ENCODE assay signal across 16 cellular contexts in the genomic region with DNA sequence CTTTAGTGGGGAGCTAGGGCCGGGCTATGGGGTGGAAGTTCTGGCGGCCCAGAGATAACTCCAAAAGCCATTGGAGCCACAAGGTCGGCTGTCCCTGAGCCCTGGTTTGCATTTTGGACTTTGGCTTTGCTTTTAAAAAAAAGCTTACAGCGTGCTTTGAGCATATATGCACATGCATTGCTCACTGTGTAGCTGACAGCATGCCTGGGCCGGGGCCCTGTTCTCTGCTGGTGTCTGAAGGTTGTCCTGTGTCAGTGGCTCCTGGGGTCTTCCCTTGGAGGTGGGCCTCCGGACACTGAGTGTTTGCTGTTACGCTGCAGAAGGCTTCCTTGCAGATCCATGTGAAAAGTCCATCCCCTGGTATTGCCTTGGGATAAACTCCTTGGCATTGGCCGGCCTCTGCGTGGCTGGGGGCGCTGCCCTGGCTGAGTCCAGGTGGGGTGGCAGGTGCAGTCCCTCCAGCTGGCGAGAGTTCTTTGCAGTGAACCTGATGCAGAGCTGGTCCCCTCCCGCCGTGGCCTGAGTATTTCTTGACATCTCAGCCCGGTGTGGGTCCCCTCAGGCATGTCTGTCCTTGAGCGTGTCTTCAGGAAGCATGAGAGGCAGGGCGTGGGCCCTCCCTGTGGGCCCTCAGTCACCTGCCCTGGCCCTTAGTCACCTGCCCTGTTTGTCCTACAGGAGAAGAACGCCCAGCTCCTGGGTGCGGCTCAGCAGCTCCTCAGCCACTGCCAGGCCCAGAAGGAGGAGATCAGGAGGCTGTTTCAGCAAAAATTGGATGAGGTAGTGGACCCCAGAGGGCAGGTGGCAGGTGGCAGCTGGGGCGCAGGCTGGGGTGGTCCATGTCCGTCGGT. TPM values are rescaled to one million over a fixed set of nuclear protein-coding genes. Genes with fewer than 3 reads are reported as not detected.
DNase-seq lines count a peak whose midpoint lies in the region; ATAC-seq, FAIRE-seq and TF ChIP-seq lines count a peak whose summit lies in the region.
"Had no signal": no experiment of that assay in that cellular context is flagged by ENCODE, and none has a peak within 500 bp of the region (broad histone marks: within the 10 kb centered on the region; RNA-seq: fewer than 3 reads in every experiment).

No MANE protein-coding gene starts in this region.

- H4K8ac ChIP-seq in H9 (replicated peaks; ENCODE audit: insufficient read length, low read depth, low read length): no peak overlapping the region

- no peaks in the 10 kb centered on the region for H3K27me3 ChIP-seq in H9 (ENCODE audit: insufficient read depth, low read length)

- peak overlapping the region; percentile 45 for H3K18ac ChIP-seq in H9 (ENCODE audit: insufficient read length, low read depth, low read length)

- POLR2A ChIA-PET in WTC11 (lab: Charles Lee): no interaction called here

- H3K79me1 ChIP-seq in H9 (ENCODE audit: insufficient read depth, low read depth, low read length, poor library complexity, severe bottlenecking): no peaks in the 10 kb centered on the region

- no peak for DNase-seq in H9
- no peak for DNase-seq in WTC11 (ENCODE audit: low spot score)
- peak; percentile 84 to 90 for DNase-seq in left colon
- DNase-seq in stimulated activated naive B cell treated with anti-CD40 and anti-IgM and Interleukin-4, amounts not matched to agents 10 μg/mL and 1 μg/mL and 100 μg/mL, for 72 hours: no peak
- no peak for DNase-seq in globus pallidus (ENCODE audit: low spot score)
- no peak for DNase-seq in RCC 7860 (ENCODE audit: low spot score)
- no peak for DNase-seq in stimulated activated naive CD4-positive, alpha-beta T cell (lab: John Stamatoyannopoulos, UW)
- DNase-seq: activated effector memory CD4-positive, alpha-beta T cell treated with anti-CD3 and anti-CD28 coated beads, Interleukin-2, amount 50 U/mL, for 16 hours; NCI-H187 treated with DMSO at 0.1 percent for 48 hours; NCI-H524 had no signal

- H3K79me2 ChIP-seq in H9 (ENCODE audit: insufficient read depth, low read length): no peaks in the 10 kb centered on the region

- no peak overlapping the region for H2BK5ac ChIP-seq in H9 (ENCODE audit: insufficient read length, low read length)

- H3K23ac ChIP-seq in H9 (ENCODE audit: insufficient read length, low read depth, low read length): no peak overlapping the region

- H3K4me1 Mint-ChIP-seq in H9 (no peaks in the 10 kb centered on the region), WTC11 (no peaks in the 10 kb centered on the region)
- peaks cover 9 to 33% of the 10 kb centered on the region in 2 donors for H3K4me1 Mint-ChIP-seq in stimulated activated naive B cell treated with anti-CD40 and anti-IgM and Interleukin-4, amounts not matched to agents 10 μg/mL and 1 μg/mL and 100 μg/mL, for 72 hours

- no peaks in the 10 kb centered on the region for H3K4me1 ChIP-seq in H9 (ENCODE audit: insufficient read depth, low read length)

- H2AK5ac ChIP-seq in H9 (ENCODE audit: insufficient read length, low read length): no peak overlapping the region

- no peak for FAIRE-seq in RCC 7860 (lab: Jason Lieb, UNC)
- FAIRE-seq: frontal cortex had no signal

- H2BK12ac ChIP-seq in H9 (ENCODE audit: insufficient read length, low read depth, low read length): no peak overlapping the region

- no peak overlapping the region for H3K27ac ChIP-seq in H9 (ENCODE audit: insufficient read length, low read depth, low read length)

- H3K27ac Mint-ChIP-seq in H9: peak overlapping the region in 1 of 3 experiments; percentile 70; a peak in 3 of 7 replicates
- peak overlapping the region; percentile 57; the same call in 1 of the 2 replicates for H3K27ac Mint-ChIP-seq in WTC11
- peak overlapping the region; percentile 81 for H3K27ac Mint-ChIP-seq in stimulated activated naive B cell treated with anti-CD40 and anti-IgM and Interleukin-4, amounts not matched to agents 10 μg/mL and 1 μg/mL and 100 μg/mL, for 72 hours
- H3K27ac Mint-ChIP-seq: nephron progenitor cell had no signal

- H3T11ph ChIP-seq in H9 (ENCODE audit: low read length): no peak overlapping the region

- no peaks in the 10 kb centered on the region for H4K20me1 ChIP-seq in H9 (ENCODE audit: control insufficient read depth, insufficient read depth, insufficient read length)

- H3K56ac ChIP-seq in H9 (ENCODE audit: insufficient read length, low read depth, low read length): no peak overlapping the region

- H2AFZ ChIP-seq in H9 (ENCODE audit: low read length): no peak overlapping the region

- H3K4ac ChIP-seq in H9 (ENCODE audit: low read depth, low read length): no peak overlapping the region

- H3K36me3 Mint-ChIP-seq in H9 (ENCODE audit: insufficient read depth in 1 of 3, low read depth in 3 of 3): peaks cover 32 to 65% (median 59%) of the 10 kb centered on the region in 3 experiments; a peak in 6 of 7 replicates
- H3K36me3 Mint-ChIP-seq in WTC11: peaks cover 40% of the 10 kb centered on the region
- peaks cover 63 to 67% of the 10 kb centered on the region in 2 donors for H3K36me3 Mint-ChIP-seq in stimulated activated naive B cell treated with anti-CD40 and anti-IgM and Interleukin-4, amounts not matched to agents 10 μg/mL and 1 μg/mL and 100 μg/mL, for 72 hours

- no peaks in the 10 kb centered on the region for H3K23me2 ChIP-seq in H9 (ENCODE audit: insufficient read length, low read depth, low read length, poor library complexity, severe bottlenecking)

- no peak overlapping the region for H3K9ac ChIP-seq in H9 (ENCODE audit: extremely low read depth, insufficient read length, low read length)

- ATAC-seq in WTC11: no peak
- peak; percentile 92 for ATAC-seq in left colon
- no peak for ATAC-seq in stimulated activated naive B cell treated with anti-CD40 and anti-IgM and Interleukin-4, amounts not matched to agents 10 μg/mL and 1 μg/mL and 100 μg/mL, for 72 hours (replicated peaks)
- ATAC-seq: activated CD4-positive, CD25-positive, alpha-beta regulatory T cell treated with anti-CD3 and anti-CD28 coated beads, Interleukin-2, amount 50 U/mL, for 24 hours had no signal

- TF ChIP-seq CTCF in H9 (conservative IDR thresholded peaks at IDR 0.05) (no peak), WTC11 (IDR thresholded peaks at IDR 0.05) (no peak)

- no peak overlapping the region for H3K14ac ChIP-seq in H9 (ENCODE audit: insufficient read depth, low read length)

- H2BK15ac ChIP-seq in H9 (ENCODE audit: low read depth, low read length): no peak overlapping the region

- H3K9me3 Mint-ChIP-seq in H9 (no peaks in the 10 kb centered on the region), WTC11 (no peaks in the 10 kb centered on the region)
- H3K9me3 Mint-ChIP-seq in stimulated activated naive B cell treated with anti-CD40 and anti-IgM and Interleukin-4, amounts not matched to agents 10 μg/mL and 1 μg/mL and 100 μg/mL, for 72 hours: no peaks in the 10 kb centered on the region
- H3K9me3 Mint-ChIP-seq: nephron progenitor cell had no signal

- no peak overlapping the region for H2BK120ac ChIP-seq in H9 (ENCODE audit: low read depth, low read length, poor library complexity, severe bottlenecking)

- no peak overlapping the region for H4K91ac ChIP-seq in H9 (ENCODE audit: insufficient read length, low read depth, low read length)

- H3K9me3 ChIP-seq in H9 (ENCODE audit: control insufficient read depth, low read depth, low read length): no peaks in the 10 kb centered on the region

- H3K27me3 Mint-ChIP-seq in H9 (ENCODE audit: low read depth): no peaks in the 10 kb centered on the region; the same call in 1 of the 2 replicates
- no peaks in the 10 kb centered on the region for H3K27me3 Mint-ChIP-seq in WTC11 (ENCODE audit: low read depth)
- no peaks in the 10 kb centered on the region for H3K27me3 Mint-ChIP-seq in stimulated activated naive B cell treated with anti-CD40 and anti-IgM and Interleukin-4, amounts not matched to agents 10 μg/mL and 1 μg/mL and 100 μg/mL, for 72 hours

- no peak overlapping the region for H4K5ac ChIP-seq in H9 (ENCODE audit: insufficient read length, low read depth, low read length)

- WGBS in H9 (ENCODE audit: extremely low coverage, insufficient read length, low lambda C conversion rate): no CpG with 5 or more reads among the region's 21 CpGs

- intact Hi-C loops in left colon (cut with DNase I, micrococcal nuclease): no loop called here

- no peak overlapping the region for H2BK20ac ChIP-seq in H9 (ENCODE audit: low read depth, low read length, poor library complexity, severe bottlenecking)

- H3K4me3 Mint-ChIP-seq in H9 (no peak overlapping the region; a peak in 1 of 5 replicates), WTC11 (no peak overlapping the region)
- H3K4me3 Mint-ChIP-seq in stimulated activated naive B cell treated with anti-CD40 and anti-IgM and Interleukin-4, amounts not matched to agents 10 μg/mL and 1 μg/mL and 100 μg/mL, for 72 hours: peak overlapping the region in 1 of 2 donors; percentile 14
- H3K4me3 Mint-ChIP-seq: nephron progenitor cell had no signal

- no peak overlapping the region for H3K4me2 ChIP-seq in H9 (ENCODE audit: insufficient read depth, insufficient read length, low read length)

- CTCF ChIA-PET in WTC11 (lab: Charles Lee): interaction anchor here (0.9 to 2.2 kb wide), 3 partner anchors 14 to 102 kb away, joined by 3 to 13 read pairs (median 7); no protein-coding TSS in a partner anchor

TF ChIP-seq in WTC11, 78 proteins besides CTCF, POLR2A, EP300 and RAD21 (continues in another document):
- TF ChIP-seq FOXP1 (CRISPR knock-in tag; IDR thresholded peaks at IDR 0.05; ENCODE audit: borderline replicate concordance): no peak
- TF ChIP-seq, protein P1, sequence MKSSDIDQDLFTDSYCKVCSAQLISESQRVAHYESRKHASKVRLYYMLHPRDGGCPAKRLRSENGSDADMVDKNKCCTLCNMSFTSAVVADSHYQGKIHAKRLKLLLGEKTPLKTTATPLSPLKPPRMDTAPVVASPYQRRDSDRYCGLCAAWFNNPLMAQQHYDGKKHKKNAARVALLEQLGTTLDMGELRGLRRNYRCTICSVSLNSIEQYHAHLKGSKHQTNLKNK (CRISPR knock-in tag; IDR thresholded peaks at IDR 0.05): no peak
- TF ChIP-seq, protein P2, sequence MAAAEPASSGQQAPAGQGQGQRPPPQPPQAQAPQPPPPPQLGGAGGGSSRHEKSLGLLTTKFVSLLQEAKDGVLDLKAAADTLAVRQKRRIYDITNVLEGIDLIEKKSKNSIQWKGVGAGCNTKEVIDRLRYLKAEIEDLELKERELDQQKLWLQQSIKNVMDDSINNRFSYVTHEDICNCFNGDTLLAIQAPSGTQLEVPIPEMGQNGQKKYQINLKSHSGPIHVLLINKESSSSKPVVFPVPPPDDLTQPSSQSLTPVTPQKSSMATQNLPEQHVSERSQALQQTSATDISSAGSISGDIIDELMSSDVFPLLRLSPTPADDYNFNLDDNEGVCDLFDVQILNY (CRISPR knock-in tag; IDR thresholded peaks at IDR 0.05): no peak

RNA-seq across cellular contexts. Expression of a gene that starts 23.0 kb away (rescaled TPM):
- 139 and 148 TPM in 2 replicates for total RNA-seq in H9 (2021)
- total RNA-seq in WTC11 (2021): 164 to 189 TPM (median 167 TPM) in 3 replicates
- 100 to 1,000 TPM; 198 to 213 TPM for total RNA-seq in left colon

RNA-seq across cellular contexts. Expression of a gene that starts 23.5 kb away (rescaled TPM):
- total RNA-seq in H9 (2021): 166 and 167 TPM in 2 replicates
- 167 to 184 TPM (median 169 TPM) in 3 replicates for total RNA-seq in WTC11 (2021)
- total RNA-seq in left colon: 10 to 100 TPM; 60.3 to 62.7 TPM

RNA-seq across cellular contexts. Expression of a gene that starts 36.0 kb away (rescaled TPM):
- total RNA-seq in H9 (2021): 70.2 and 70.7 TPM in 2 replicates
- total RNA-seq in WTC11 (2021): 4.7 to 11.2 TPM (median 5.2 TPM) in 3 replicates
- total RNA-seq in left colon: 1 to 10 TPM; 1.6 to 1.7 TPM

RNA-seq across cellular contexts. Expression of a gene that starts 43.1 kb away (rescaled TPM):
- total RNA-seq in H9 (2021) (0.90 and 1.1 TPM in 2 replicates), WTC11 (2021) (0.33 to 1.4 TPM (median 0.73 TPM) in 3 replicates), left colon (1 to 10 TPM in 1 of 2 donors, under 1 TPM in 1; 0.55 to 2.6 TPM)
- total RNA-seq: HT1080, left ventricle myocardium superior, M059J had no signal

RNA-seq across cellular contexts. Expression of a gene that starts 49.4 kb away (rescaled TPM):
- total RNA-seq in H9 (2021) (78.5 and 81.6 TPM in 2 replicates), WTC11 (2021) (99.2 to 111 TPM (median 103 TPM) in 3 replicates), left colon (10 to 100 TPM; 37.6 to 41.6 TPM)

Comparison
In these comparisons a context has a peak if more than half of its experiments do, and no peak if none do; other contexts are left out.
1. DNase-seq: peak in left colon (2 of 2); none in H9 (single experiment), WTC11 (single experiment), stimulated activated naive B cell treated with anti-CD40 and anti-IgM and Interleukin-4, amounts not matched to agents 10 μg/mL and 1 μg/mL and 100 μg/mL, for 72 hours (single experiment), globus pallidus (single experiment), RCC 7860 (single experiment) and stimulated activated naive CD4-positive, alpha-beta T cell (0 of 6).